In genomic region chr17:44439168-44439567, GRCh38 we compare ENCODE assay signal across 13 cellular contexts. TPM values are rescaled to one million over a fixed set of nuclear protein-coding genes. Genes with fewer than 3 reads are reported as not detected.
DNase-seq lines count a peak whose midpoint lies in the region; ATAC-seq and TF ChIP-seq lines count a peak whose summit lies in the region.
"Had no signal": no experiment of that assay in that cellular context is flagged by ENCODE, and none has a peak within 500 bp of the region (broad histone marks: within the 10 kb centered on the region; RNA-seq: fewer than 3 reads in every experiment).

No MANE protein-coding gene starts in this region.

- peaks cover 9% of the 10 kb centered on the region for H3K36me3 ChIP-seq in CD8-positive, alpha-beta memory T cell (ENCODE audit: insufficient read depth, low read length)
- peaks cover 17% of the 10 kb centered on the region for H3K36me3 ChIP-seq in SK-N-MC (ENCODE audit: insufficient read depth, low read length)

- CTCF ChIA-PET in CD8-positive, alpha-beta memory T cell (lab: Charles Lee), result no interaction called here

- H3K4me1 ChIP-seq in CD8-positive, alpha-beta memory T cell (ENCODE audit: insufficient read depth, low read length), result peaks cover 15% of the 10 kb centered on the region

- H3K4me3 ChIP-seq in CD8-positive, alpha-beta memory T cell (ENCODE audit: low read length), result no peak overlapping the region
- H3K4me3 ChIP-seq in SK-N-MC, result no peak overlapping the region
- H3K4me3 ChIP-seq: adrenal gland had no signal

- peak overlapping the region; percentile 6 to 68 (median 39) for H3K27ac Mint-ChIP-seq in CD8-positive, alpha-beta memory T cell
- H3K27ac Mint-ChIP-seq in endothelial cell (ENCODE audit: unreplicated experiment) (peak overlapping the region; percentile 94), natural killer cell (peak overlapping the region; percentile 93 to 95), CD14-positive monocyte (peak overlapping the region in 1 of 7 donors; percentile 70)

- ATAC-seq in natural killer cell, result peak; percentile 32 to 59 (median 35)
- ATAC-seq in HG03342 (IDR thresholded peaks at IDR 0.05; ENCODE audit: unreplicated experiment), result no peak
- ATAC-seq in HG02981 (IDR thresholded peaks at IDR 0.05; ENCODE audit: unreplicated experiment), result no peak

- intact Hi-C loops in natural killer cell (cut with micrococcal nuclease) (loop anchor here (5.0 kb wide), 3 partner anchors 37 to 63 kb away; partner anchors contain the start of gene GPATCH8), CD14-positive monocyte (cut with micrococcal nuclease) (no loop called here)

- POLR2A ChIA-PET in CD8-positive, alpha-beta memory T cell (lab: Charles Lee), result no interaction called here

- DNase-seq in CD8-positive, alpha-beta memory T cell, result no peak
- DNase-seq in SK-N-MC (ENCODE audit: low read depth, low spot score), result no peak
- DNase-seq in endothelial cell (ENCODE audit: low spot score), result no peak
- DNase-seq in natural killer cell, result no peak
- no peak for DNase-seq in SW480 (ENCODE audit: low spot score)
- no peak for DNase-seq in CD14-positive monocyte (ENCODE audit: low spot score)
- DNase-seq: HCEC 1CT; NCI-H748 treated with DMSO at 0.1 percent for 48 hours; stimulated activated CD4-positive, alpha-beta T cell treated with anti-CD3 and anti-CD28 coated beads, Interleukin-15, amount 100 ng/mL, for 24 hours had no signal

- no peaks in the 10 kb centered on the region for H3K9me3 Mint-ChIP-seq in CD8-positive, alpha-beta memory T cell
- H3K9me3 Mint-ChIP-seq in endothelial cell (ENCODE audit: unreplicated experiment), result no peaks in the 10 kb centered on the region
- no peaks in the 10 kb centered on the region for H3K9me3 Mint-ChIP-seq in natural killer cell
- H3K9me3 Mint-ChIP-seq in CD14-positive monocyte, result no peaks in the 10 kb centered on the region

- no peaks in the 10 kb centered on the region for H3K27me3 ChIP-seq in CD8-positive, alpha-beta memory T cell (ENCODE audit: insufficient read depth, low read length, poor library complexity, severe bottlenecking)
- H3K27me3 ChIP-seq: adrenal gland had no signal

- peak overlapping the region in 6 of 7 donors; percentile 7 to 36 (median 16) for H3K4me3 Mint-ChIP-seq in CD8-positive, alpha-beta memory T cell
- H3K4me3 Mint-ChIP-seq in endothelial cell (ENCODE audit: unreplicated experiment) (no peak overlapping the region), natural killer cell (peak overlapping the region; percentile 86), CD14-positive monocyte (no peak overlapping the region)

- H3K27me3 Mint-ChIP-seq in CD8-positive, alpha-beta memory T cell, result no peaks in the 10 kb centered on the region
- H3K27me3 Mint-ChIP-seq in endothelial cell (ENCODE audit: unreplicated experiment), result no peaks in the 10 kb centered on the region
- no peaks in the 10 kb centered on the region for H3K27me3 Mint-ChIP-seq in natural killer cell (ENCODE audit: low read depth in 2 of 2)
- H3K27me3 Mint-ChIP-seq in CD14-positive monocyte (ENCODE audit: low read depth in 3 of 3), result no peaks in the 10 kb centered on the region

- H3K4me1 Mint-ChIP-seq in CD8-positive, alpha-beta memory T cell, result peaks cover 24 to 33% (median 31%) of the 10 kb centered on the region in 3 donors
- H3K4me1 Mint-ChIP-seq in endothelial cell (ENCODE audit: unreplicated experiment), result peaks cover 27% of the 10 kb centered on the region
- peaks cover 47 to 52% of the 10 kb centered on the region in 2 donors for H3K4me1 Mint-ChIP-seq in natural killer cell
- H3K4me1 Mint-ChIP-seq in CD14-positive monocyte, result peaks cover 13% of the 10 kb centered on the region

- H3K9ac ChIP-seq in SK-N-MC (ENCODE audit: insufficient read length), result no peak overlapping the region

- H3K27ac ChIP-seq in CD8-positive, alpha-beta memory T cell (ENCODE audit: low read depth, low read length), result no peak overlapping the region
- H3K27ac ChIP-seq in SK-N-MC, result peak overlapping the region; percentile 10; the same call in 1 of the 2 replicates
- H3K27ac ChIP-seq: adrenal gland had no signal

- no peaks in the 10 kb centered on the region for H3K9me3 ChIP-seq in CD8-positive, alpha-beta memory T cell (ENCODE audit: low read length)
- no peaks in the 10 kb centered on the region for H3K9me3 ChIP-seq in SK-N-MC (ENCODE audit: low read depth, low read length)
- H3K9me3 ChIP-seq: adrenal gland had no signal

- TF ChIP-seq CTCF in endothelial cell (IDR thresholded peaks at IDR 0.05; ENCODE audit: unreplicated experiment), result no peak
- no peak for TF ChIP-seq CTCF in natural killer cell (IDR thresholded peaks at IDR 0.05)
- TF ChIP-seq CTCF in CD14-positive monocyte (IDR thresholded peaks at IDR 0.05), result no peak

- peaks cover 0 to 34% (median 5%) of the 10 kb centered on the region in 3 donors for H3K36me3 Mint-ChIP-seq in CD8-positive, alpha-beta memory T cell
- H3K36me3 Mint-ChIP-seq in endothelial cell (ENCODE audit: low read depth, unreplicated experiment) (peaks cover 7% of the 10 kb centered on the region), natural killer cell (peaks cover 2% of the 10 kb centered on the region), CD14-positive monocyte (peaks cover 25 to 32% of the 10 kb centered on the region in 2 donors)

RNA-seq across cellular contexts. Expression of gene ITGA2B, which starts 49.7 kb away (rescaled TPM):
- total RNA-seq in CD8-positive, alpha-beta memory T cell, result under 1 TPM in 1 of 2 experiments, not detected in 1; 0.31 TPM
- 0.12 TPM for polyA plus RNA-seq in CD8-positive, alpha-beta memory T cell
- total RNA-seq in endothelial cell (ENCODE audit: unreplicated experiment), result 4.3 TPM
- total RNA-seq in natural killer cell, result 10 to 100 TPM in 2 of 3 donors, 1 to 10 TPM in 1; 8.8 to 32.9 (median 32.6) TPM
- 1 to 10 TPM; 1.1 to 1.2 TPM for polyA plus RNA-seq in CD14-positive monocyte
- polyA plus RNA-seq: keratinocyte had no signal

Comparison
In these comparisons a context has a peak if more than half of its experiments do, and no peak if none do; other contexts are left out.
1. H3K4me3 Mint-ChIP-seq: peak in CD8-positive, alpha-beta memory T cell (6 of 7) and natural killer cell (single experiment); none in endothelial cell (single experiment) and CD14-positive monocyte (0 of 2).
2. ATAC-seq: peak in natural killer cell (3 of 3); none in HG03342 (single experiment) and HG02981 (single experiment).